8 cellular contexts compared by ENCODE assay signal in the genomic region with DNA sequence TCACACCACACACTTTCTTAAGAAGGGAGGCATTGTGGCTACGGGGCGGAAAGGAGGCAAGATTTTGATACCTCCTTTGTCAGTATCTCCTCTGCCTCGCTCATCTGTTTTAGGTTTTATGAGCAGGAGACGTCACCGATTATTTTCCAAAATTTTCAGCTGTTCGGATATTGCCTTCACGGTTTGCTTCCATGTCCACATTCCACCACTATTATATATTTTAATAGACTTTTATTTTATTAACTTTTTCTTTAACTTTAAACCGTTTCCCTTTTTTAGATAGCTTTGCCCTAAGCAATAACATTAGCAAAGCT. TPM values are rescaled to one million over a fixed set of nuclear protein-coding genes. Genes with fewer than 3 reads are reported as not detected.
DNase-seq lines count a peak whose midpoint lies in the region; ATAC-seq, FAIRE-seq and TF ChIP-seq lines count a peak whose summit lies in the region.

No MANE protein-coding gene starts in this region.

- no TSS peak for BruUV-seq in PC-9 (replicated peaks; lab: Mats Ljungman, UMichigan)
- no TSS peak for BruUV-seq in endothelial cell of umbilical vein (replicated peaks; lab: Mats Ljungman, UMichigan)

- POLR2A ChIA-PET in CD8-positive, alpha-beta memory T cell (lab: Charles Lee) = interaction anchor here (0.6 to 1.4 kb wide), 2 partner anchors 104 to 673 kb away, joined by 3 to 7 read pairs; partner anchors contain the start of gene DGKZ
- POLR2A ChIA-PET in PC-9 (lab: Charles Lee; ENCODE audit: unreplicated experiment) = interaction anchor here (0.5 to 0.9 kb wide), 7 partner anchors 52 to 1619 kb away, joined by 3 to 7 read pairs (median 4); no protein-coding TSS in a partner anchor
- POLR2A ChIA-PET in endothelial cell of umbilical vein (lab: Charles Lee) = interaction anchor here (0.6 to 1.4 kb wide), 3 partner anchors 28 to 123 kb away, joined by 3 to 8 read pairs (median 4); no protein-coding TSS in a partner anchor

- H3K9me3 Mint-ChIP-seq in CD8-positive, alpha-beta memory T cell = no peaks in the 10 kb centered on the region

- peak overlapping the region; percentile 72 to 89 (median 83) for H3K4me3 Mint-ChIP-seq in CD8-positive, alpha-beta memory T cell

- no peaks in the 10 kb centered on the region for H4K20me1 ChIP-seq in PC-9 (ENCODE audit: insufficient read depth)
- H4K20me1 ChIP-seq in endothelial cell of umbilical vein (replicated peaks; ENCODE audit: control insufficient read depth, extremely low read depth, insufficient read depth, low read length) = no peaks in the 10 kb centered on the region
- H4K20me1 ChIP-seq in osteoblast (ENCODE audit: insufficient read depth, low read length) = no peaks in the 10 kb centered on the region

- H3K36me3 Mint-ChIP-seq in CD8-positive, alpha-beta memory T cell = no peaks in the 10 kb centered on the region

- DNase-seq in CD8-positive, alpha-beta memory T cell = no peak
- no peak for DNase-seq in PC-9
- no peak for DNase-seq in endothelial cell of umbilical vein (ENCODE audit: low read depth, low spot score)
- no peak for DNase-seq in osteoblast (ENCODE audit: insufficient read length, low spot score, missing footprints)
- no peak for DNase-seq in NCI-H2227 (lab: John Stamatoyannopoulos, UW; ENCODE audit: unreplicated experiment)
- DNase-seq in hypothalamus (lab: John Stamatoyannopoulos, UW) = no peak
- DNase-seq in RCC 7860 (ENCODE audit: low spot score) = no peak

- H3K27me3 ChIP-seq in CD8-positive, alpha-beta memory T cell (ENCODE audit: insufficient read depth, low read length, poor library complexity, severe bottlenecking) = peaks cover 2% of the 10 kb centered on the region
- H3K27me3 ChIP-seq in PC-9 (ENCODE audit: insufficient read depth, low read depth) = no peaks in the 10 kb centered on the region
- H3K27me3 ChIP-seq in endothelial cell of umbilical vein (ENCODE audit: control insufficient read depth in 2 of 2, insufficient read depth in 2 of 2, low read length in 2 of 2) = no peaks in the 10 kb centered on the region
- H3K27me3 ChIP-seq in osteoblast (ENCODE audit: insufficient read depth, low read length) = no peaks in the 10 kb centered on the region

- H3K79me2 ChIP-seq in PC-9 (ENCODE audit: low read depth) = 0 out of 2 replicates have a peak, but pooled peaks cover 4% of the 10 kb centered on the region
- H3K79me2 ChIP-seq in endothelial cell of umbilical vein (ENCODE audit: control insufficient read depth, insufficient read depth, low read length) = no peaks in the 10 kb centered on the region
- no peaks in the 10 kb centered on the region for H3K79me2 ChIP-seq in osteoblast (ENCODE audit: insufficient read depth, low read length)

- no peaks in the 10 kb centered on the region for H3K36me3 ChIP-seq in CD8-positive, alpha-beta memory T cell (ENCODE audit: insufficient read depth, low read length)
- H3K36me3 ChIP-seq in PC-9 (ENCODE audit: low read depth) (no peaks in the 10 kb centered on the region), endothelial cell of umbilical vein (ENCODE audit: control insufficient read depth in 2 of 2, extremely low read depth in 1 of 2, insufficient read depth in 2 of 2, low read length in 2 of 2) (no peaks in the 10 kb centered on the region), osteoblast (ENCODE audit: insufficient read depth, low read length) (no peaks in the 10 kb centered on the region)

- no peaks in the 10 kb centered on the region for H3K9me2 ChIP-seq in PC-9 (ENCODE audit: insufficient read depth)

- no peak for TF ChIP-seq POLR2A in endothelial cell of umbilical vein (IDR thresholded peaks at IDR 0.05; ENCODE audit: low read depth, low read length)

- peak overlapping the region; percentile 88 for H3K4me2 ChIP-seq in PC-9
- peak overlapping the region; percentile 57 for H3K4me2 ChIP-seq in endothelial cell of umbilical vein (ENCODE audit: insufficient read depth, low read length)
- peak overlapping the region; percentile 89 for H3K4me2 ChIP-seq in osteoblast (ENCODE audit: insufficient read depth, low read length)

- CTCF ChIA-PET in CD8-positive, alpha-beta memory T cell (lab: Charles Lee) = interaction anchor here (0.5 to 8.5 kb wide), 9 partner anchors 13 to 285 kb away, joined by 3 to 205 read pairs (median 5); partner anchors contain the start of gene DGKZ
- CTCF ChIA-PET in PC-9 (lab: Charles Lee) (interaction anchor here (0.5 to 1.7 kb wide), 10 partner anchors 52 to 1213 kb away, joined by 3 to 15 read pairs (median 6); partner anchors contain the start of gene MDK), endothelial cell of umbilical vein (lab: Charles Lee) (interaction anchor here (1.1 to 9.4 kb wide), 9 partner anchors 29 to 104 kb away, joined by 3 to 367 read pairs (median 6); partner anchors contain the start of genes CREB3L1 and DGKZ)

- no peak overlapping the region for H3K27ac Mint-ChIP-seq in CD8-positive, alpha-beta memory T cell

- H3F3A ChIP-seq in PC-9 (ENCODE audit: insufficient read depth, low read depth) = peaks cover 30% of the 10 kb centered on the region

- H3K4me1 ChIP-seq in CD8-positive, alpha-beta memory T cell (ENCODE audit: insufficient read depth, low read length) = peaks cover 6% of the 10 kb centered on the region
- peaks cover 42% of the 10 kb centered on the region for H3K4me1 ChIP-seq in PC-9 (replicated peaks; ENCODE audit: insufficient read depth)
- peaks cover 18% of the 10 kb centered on the region for H3K4me1 ChIP-seq in endothelial cell of umbilical vein (ENCODE audit: control insufficient read depth, extremely low read depth, insufficient read depth, low read length)
- H3K4me1 ChIP-seq in osteoblast (ENCODE audit: insufficient read depth, low read length) = peaks cover 49% of the 10 kb centered on the region

- ATAC-seq in GM18861 (IDR thresholded peaks at IDR 0.05; ENCODE audit: unreplicated experiment) = no peak

- H3K4me3 ChIP-seq in CD8-positive, alpha-beta memory T cell (ENCODE audit: low read length) = peak overlapping the region; percentile 67
- H3K4me3 ChIP-seq in PC-9 (peak overlapping the region; percentile 62), endothelial cell of umbilical vein (replicated peaks in 1 of 3; ENCODE audit: insufficient read depth in 1 of 3, low read depth in 1 of 3, low read length in 3 of 3) (peak overlapping the region in 2 of 3 experiments; percentile 33 to 38), osteoblast (ENCODE audit: insufficient read depth, low read length) (peak overlapping the region; percentile 70)

- peaks cover 3 to 4% of the 10 kb centered on the region in 2 donors for H3K27me3 Mint-ChIP-seq in CD8-positive, alpha-beta memory T cell

- intact Hi-C loops in PC-9 (cut with micrococcal nuclease; ENCODE audit: unreplicated experiment) = loop anchor here (1.0 to 5.0 kb wide), 4 partner anchors 51 to 139 kb away; partner anchors contain the start of genes MDK and PHF21A
- intact Hi-C loops in endothelial cell of umbilical vein (cut with micrococcal nuclease) = loop anchor here (1.0 kb wide), 1 partner anchor 65 kb away; no protein-coding TSS in a partner anchor

- dilution Hi-C loops in endothelial cell of umbilical vein (cut with MboI; ENCODE audit: extremely low pct_ligation_motif_present, low sequenced_read_pairs) = no loop called here

- peak overlapping the region; percentile 79 for H3K27ac ChIP-seq in CD8-positive, alpha-beta memory T cell (ENCODE audit: low read depth, low read length)
- H3K27ac ChIP-seq in PC-9 = peak overlapping the region; percentile 99
- H3K27ac ChIP-seq in endothelial cell of umbilical vein (ENCODE audit: insufficient read depth, low read depth, low read length) = peak overlapping the region; percentile 32
- H3K27ac ChIP-seq in osteoblast (ENCODE audit: low read depth, low read length) = peak overlapping the region; percentile 95

- no peaks in the 10 kb centered on the region for H3K9me1 ChIP-seq in endothelial cell of umbilical vein (replicated peaks; ENCODE audit: control insufficient read depth, extremely low read depth, insufficient read depth, low read length)

- no peak for TF ChIP-seq CTCF in PC-9 (conservative IDR thresholded peaks at IDR 0.05)
- no peak for TF ChIP-seq CTCF in endothelial cell of umbilical vein (IDR thresholded peaks at IDR 0.05; ENCODE audit: extremely low read depth in 1 of 2, insufficient read depth in 1 of 2, low read depth in 1 of 2, low read length in 2 of 2)
- TF ChIP-seq CTCF in osteoblast (IDR thresholded peaks at IDR 0.05; ENCODE audit: extremely low read depth, low read depth, low read length) = no peak

- peak overlapping the region; percentile 52 for H3K9ac ChIP-seq in endothelial cell of umbilical vein (replicated peaks; ENCODE audit: extremely low read depth, insufficient read depth, low read length)

- H3K4me1 Mint-ChIP-seq in CD8-positive, alpha-beta memory T cell = peaks cover 14 to 20% (median 19%) of the 10 kb centered on the region in 3 donors

- peak overlapping the region; percentile 88 for H2AFZ ChIP-seq in PC-9
- peak overlapping the region; percentile 78 for H2AFZ ChIP-seq in endothelial cell of umbilical vein (ENCODE audit: low read depth, low read length)
- peak overlapping the region; percentile 87 for H2AFZ ChIP-seq in osteoblast (ENCODE audit: low read length)

- no peaks in the 10 kb centered on the region for H3K9me3 ChIP-seq in CD8-positive, alpha-beta memory T cell (ENCODE audit: low read length)
- H3K9me3 ChIP-seq in PC-9 (ENCODE audit: insufficient read depth, low read depth) (no peaks in the 10 kb centered on the region), endothelial cell of umbilical vein (replicated peaks; ENCODE audit: control insufficient read depth, insufficient read depth, low read length) (no peaks in the 10 kb centered on the region), osteoblast (ENCODE audit: low read depth, low read length) (no peaks in the 10 kb centered on the region)

- FAIRE-seq in endothelial cell of umbilical vein (lab: Jason Lieb, UNC) (no peak), RCC 7860 (lab: Jason Lieb, UNC) (no peak)

TF ChIP-seq in endothelial cell of umbilical vein, 7 proteins besides CTCF, POLR2A, EP300 and RAD21:
- TF ChIP-seq POLR2AphosphoS5 (IDR thresholded peaks at IDR 0.05; ENCODE audit: insufficient read depth, low read depth, low read length) = no peak
- TF ChIP-seq JUN (IDR thresholded peaks at IDR 0.05; ENCODE audit: borderline replicate concordance, insufficient read depth, insufficient read length, low read depth) = no peak

RNA-seq across cellular contexts. Expression of gene CREB3L1, which starts 33.7 kb away (rescaled TPM):
- total RNA-seq in CD8-positive, alpha-beta memory T cell = not detected
- polyA plus RNA-seq in CD8-positive, alpha-beta memory T cell = not detected
- total RNA-seq in PC-9 (2021) (1.3 and 3.1 TPM in 2 replicates), endothelial cell of umbilical vein (0.78 and 0.84 TPM in 2 replicates), osteoblast (30.1 and 33.3 TPM in 2 replicates)
- 0.22 and 0.23 TPM in 2 replicates for polyA plus RNA-seq in endothelial cell of umbilical vein
- polyA plus RNA-seq in endothelial cell of umbilical vein (2011; cell fraction: cytosol; rRNA removed) = 0.34 and 0.41 TPM in 2 replicates
- 0.13 and 0.20 TPM in 2 replicates for polyA plus RNA-seq in endothelial cell of umbilical vein (2011; cell fraction: nucleus; rRNA removed)
- 0.68 and 1.3 TPM in 2 replicates for polyA plus RNA-seq in endothelial cell of umbilical vein (2012)
- 0.19 and 1.5 TPM in 2 replicates for polyA minus RNA-seq in endothelial cell of umbilical vein
- polyA minus RNA-seq in endothelial cell of umbilical vein (2011; cell fraction: cytosol; rRNA and poly(A)+ RNA removed) = 2.8 TPM
- not detected in 2 replicates for polyA minus RNA-seq in endothelial cell of umbilical vein (2011; cell fraction: nucleus; rRNA and poly(A)+ RNA removed)

Comparison
In these comparisons a context has a peak if more than half of its experiments do, and no peak if none do; other contexts are left out.
1. H3K27ac ChIP-seq: peak in every context shown above with its lines; median percentile 99 in PC-9; 95 in osteoblast; 79 in CD8-positive, alpha-beta memory T cell; 32 in endothelial cell of umbilical vein.